In genomic region chr15:41937568-41937923, GRCh38 we compare ENCODE assay signal across 9 cellular contexts. TPM values are rescaled to one million over a fixed set of nuclear protein-coding genes. Genes with fewer than 3 reads are reported as not detected.
DNase-seq lines count a peak whose midpoint lies in the region; ATAC-seq and TF ChIP-seq lines count a peak whose summit lies in the region.
"Had no signal": no experiment of that assay in that cellular context is flagged by ENCODE, and none has a peak within 500 bp of the region (broad histone marks: within the 10 kb centered on the region; RNA-seq: fewer than 3 reads in every experiment).

No MANE protein-coding gene starts in this region.

- no peaks in the 10 kb centered on the region for H4K20me1 ChIP-seq in OCI-LY1 (ENCODE audit: insufficient read depth, low read length)

- peak overlapping the region in 1 of 2 donors; percentile 18 for H3K4me3 ChIP-seq in CD4-positive, alpha-beta memory T cell (ENCODE audit: low read length in 2 of 2)
- H3K4me3 ChIP-seq in OCI-LY1 (ENCODE audit: low read depth, low read length, poor library complexity, severe bottlenecking): no peak overlapping the region

- TF ChIP-seq CTCF in OCI-LY1 (IDR thresholded peaks at IDR 0.05; ENCODE audit: low read length) (no peak), natural killer cell (IDR thresholded peaks at IDR 0.05) (peak; percentile 7), GM10266 (IDR thresholded peaks at IDR 0.05; ENCODE audit: control insufficient read depth, insufficient read depth, low read depth, missing control alignments) (no peak)

- no peaks in the 10 kb centered on the region for H3K27me3 Mint-ChIP-seq in CD4-positive, alpha-beta memory T cell
- H3K27me3 Mint-ChIP-seq in central memory CD8-positive, alpha-beta T cell: no peaks in the 10 kb centered on the region
- no peaks in the 10 kb centered on the region for H3K27me3 Mint-ChIP-seq in natural killer cell (ENCODE audit: low read depth in 2 of 2)

- H3K4me2 ChIP-seq in OCI-LY1 (ENCODE audit: low read length): no peak overlapping the region; the same call in 1 of the 2 replicates

- POLR2A ChIA-PET in CD4-positive, alpha-beta memory T cell (lab: Charles Lee; ENCODE audit: partially characterized antibody): interaction anchor here (0.8 to 12.6 kb wide), 20 partner anchors 15 to 316 kb away, joined by 3 to 245 read pairs (median 6); partner anchors contain the start of genes EHD4, JMJD7, MAPKBP1 and MGA

- H3K27ac ChIP-seq in CD4-positive, alpha-beta memory T cell (ENCODE audit: low read depth, low read length): peak overlapping the region; percentile 97
- H3K27ac ChIP-seq in OCI-LY1 (ENCODE audit: low read depth, low read length, poor library complexity, severe bottlenecking): peak overlapping the region; percentile 49

- H3K9me3 ChIP-seq in CD4-positive, alpha-beta memory T cell (ENCODE audit: control insufficient read depth in 1 of 2, low read length in 2 of 2): no peaks in the 10 kb centered on the region
- no peaks in the 10 kb centered on the region for H3K9me3 ChIP-seq in OCI-LY1 (ENCODE audit: low read length)

- intact Hi-C loops in CD4-positive, alpha-beta memory T cell (cut with micrococcal nuclease): loop anchor here (1.0 to 2.0 kb wide), 6 partner anchors 33 to 163 kb away; partner anchors contain the start of genes JMJD7, MAPKBP1 and SPTBN5
- intact Hi-C loops in natural killer cell (cut with micrococcal nuclease): loop anchor here (1.0 to 2.0 kb wide), 3 partner anchors 35 to 163 kb away; partner anchors contain the start of genes EHD4, MAPKBP1 and SPTBN5

- peak overlapping the region; percentile 94 to 100 (median 100) for H3K27ac Mint-ChIP-seq in CD4-positive, alpha-beta memory T cell
- peak overlapping the region; percentile 92 for H3K27ac Mint-ChIP-seq in central memory CD8-positive, alpha-beta T cell (ENCODE audit: low read depth)
- H3K27ac Mint-ChIP-seq in natural killer cell: peak overlapping the region; percentile 93 to 94

- no peak overlapping the region for H3K9ac ChIP-seq in OCI-LY1 (ENCODE audit: low read length)

- peaks cover 10 to 20% of the 10 kb centered on the region in 2 donors for H3K36me3 Mint-ChIP-seq in CD4-positive, alpha-beta memory T cell
- H3K36me3 Mint-ChIP-seq in central memory CD8-positive, alpha-beta T cell (ENCODE audit: insufficient read depth): peaks cover 31% of the 10 kb centered on the region
- no peaks in the 10 kb centered on the region for H3K36me3 Mint-ChIP-seq in natural killer cell

- H3K27me3 ChIP-seq in CD4-positive, alpha-beta memory T cell (ENCODE audit: insufficient read depth, low read length): no peaks in the 10 kb centered on the region
- no peaks in the 10 kb centered on the region for H3K27me3 ChIP-seq in OCI-LY1 (ENCODE audit: insufficient read depth, low read length)

- no peaks in the 10 kb centered on the region for H3K9me2 ChIP-seq in OCI-LY1 (ENCODE audit: low read depth, low read length)

- H3K79me2 ChIP-seq in OCI-LY1 (ENCODE audit: insufficient read depth, low read length): no peaks in the 10 kb centered on the region

- peaks cover 75% of the 10 kb centered on the region for H3K4me1 ChIP-seq in CD4-positive, alpha-beta memory T cell (ENCODE audit: insufficient read depth, low read length)
- peaks cover 39% of the 10 kb centered on the region for H3K4me1 ChIP-seq in OCI-LY1 (ENCODE audit: insufficient read depth, low read length, severe bottlenecking)

- DNase-seq in CD4-positive, alpha-beta memory T cell: no peak
- no peak for DNase-seq in central memory CD8-positive, alpha-beta T cell (ENCODE audit: low spot score in 2 of 2)
- DNase-seq in natural killer cell (no peak), NCI-H1694 (lab: John Stamatoyannopoulos, UW) (no peak), cortex of kidney (lab: John Stamatoyannopoulos, UW) (no peak), GM10266 (ENCODE audit: extremely low spot score) (no peak), NCI-H748 (lab: John Stamatoyannopoulos, UW; ENCODE audit: unreplicated experiment) (no peak)
- DNase-seq: SHP77 had no signal

- no peak for ATAC-seq in central memory CD8-positive, alpha-beta T cell (replicated peaks; ENCODE audit: extremely low read depth, poor library complexity, severe bottlenecking)
- no peak for ATAC-seq in natural killer cell

- peak overlapping the region in 7 of 8 donors; percentile 79 to 95 (median 89) for H3K4me3 Mint-ChIP-seq in CD4-positive, alpha-beta memory T cell
- peak overlapping the region; percentile 62 for H3K4me3 Mint-ChIP-seq in central memory CD8-positive, alpha-beta T cell
- H3K4me3 Mint-ChIP-seq in natural killer cell: peak overlapping the region; percentile 66

- H3K36me3 ChIP-seq in CD4-positive, alpha-beta memory T cell (ENCODE audit: insufficient read depth, low read length): peaks cover 2% of the 10 kb centered on the region
- H3K36me3 ChIP-seq in OCI-LY1 (ENCODE audit: insufficient read depth, low read length): no peaks in the 10 kb centered on the region

- CTCF ChIA-PET in CD4-positive, alpha-beta memory T cell (lab: Charles Lee; ENCODE audit: partially characterized antibody): interaction anchor here (0.7 to 10.5 kb wide), 24 partner anchors 9 to 380 kb away, joined by 3 to 127 read pairs (median 6); partner anchors contain the start of genes EHD4, MAPKBP1, MGA and SPTBN5

- H3K4me1 Mint-ChIP-seq in CD4-positive, alpha-beta memory T cell: peaks cover 47 to 80% (median 67%) of the 10 kb centered on the region in 4 donors
- peaks cover 61% of the 10 kb centered on the region for H3K4me1 Mint-ChIP-seq in central memory CD8-positive, alpha-beta T cell
- peaks cover 40 to 45% of the 10 kb centered on the region in 2 donors for H3K4me1 Mint-ChIP-seq in natural killer cell

- H3K9me3 Mint-ChIP-seq in CD4-positive, alpha-beta memory T cell: no peaks in the 10 kb centered on the region
- H3K9me3 Mint-ChIP-seq in central memory CD8-positive, alpha-beta T cell: no peaks in the 10 kb centered on the region
- no peaks in the 10 kb centered on the region for H3K9me3 Mint-ChIP-seq in natural killer cell

- no peaks in the 10 kb centered on the region for H3F3A ChIP-seq in OCI-LY1 (ENCODE audit: insufficient read depth, low read length)

- no peak overlapping the region for H2AFZ ChIP-seq in OCI-LY1 (ENCODE audit: low read length)

RNA-seq across cellular contexts. Expression of gene EHD4, which starts 34.8 kb away (rescaled TPM):
- 10 to 100 TPM; 15.2 to 15.6 TPM for total RNA-seq in CD4-positive, alpha-beta memory T cell
- 10 to 100 TPM; 13.9 to 16.4 TPM for polyA plus RNA-seq in CD4-positive, alpha-beta memory T cell
- 10 to 100 TPM; 28.4 to 34.6 (median 31.7) TPM for total RNA-seq in natural killer cell

RNA-seq across cellular contexts. Expression of gene SPTBN5, which starts 43.7 kb away (rescaled TPM):
- 1 to 10 TPM; 2.4 to 2.7 TPM for total RNA-seq in CD4-positive, alpha-beta memory T cell
- under 1 TPM in 1 of 2 donors, not detected in 1; 0.03 TPM for polyA plus RNA-seq in CD4-positive, alpha-beta memory T cell
- total RNA-seq in natural killer cell: 1 to 10 TPM; 4.1 to 6.0 (median 5.2) TPM
